In genomic region chr12:80186727-80187217, GRCh38 we compare ENCODE assay signal across 8 cellular contexts.
A peak's percentile ranks its signal among the peaks of the same experiment; 100 is the strongest.
DNase-seq lines count a peak whose midpoint lies in the region; FAIRE-seq and TF ChIP-seq lines count a peak whose summit lies in the region.

No MANE protein-coding gene starts in this region.

- no peaks in the 10 kb centered on the region for H3K79me1 ChIP-seq in H1 (ENCODE audit: low read depth, low read length)
- H3K79me1 ChIP-seq in mesendoderm (ENCODE audit: low read length): no peaks in the 10 kb centered on the region

- H2AK5ac ChIP-seq in H1 (ENCODE audit: low read depth, low read length): no peak overlapping the region
- H2AK5ac ChIP-seq in mesendoderm (ENCODE audit: low read length): no peak overlapping the region

- H3K27ac Mint-ChIP-seq in type B pancreatic cell: no peak overlapping the region

- peaks cover 14% of the 10 kb centered on the region for H3K4me1 Mint-ChIP-seq in type B pancreatic cell (ENCODE audit: unreplicated experiment)

- H4K8ac ChIP-seq in H1 (ENCODE audit: extremely low read depth, insufficient read depth, low read length) (no peak overlapping the region), mesendoderm (ENCODE audit: low read depth, low read length) (no peak overlapping the region)

- no peak overlapping the region for H3K4me3 Mint-ChIP-seq in type B pancreatic cell

- H3K36me3 ChIP-seq in H1 (ENCODE audit: control insufficient read depth in 2 of 4, insufficient read depth in 4 of 4, low read length in 3 of 4) (no peaks in the 10 kb centered on the region), mesendoderm (ENCODE audit: control insufficient read depth, insufficient read depth, low read length) (no peaks in the 10 kb centered on the region)

- H4K5ac ChIP-seq in H1 (ENCODE audit: insufficient read length, low read depth, low read length) (no peak overlapping the region), mesendoderm (ENCODE audit: low read length) (no peak overlapping the region)

- FAIRE-seq in H1 (lab: Jason Lieb, UNC): peak; percentile 99

- H2BK120ac ChIP-seq in H1 (replicated peaks; ENCODE audit: low read depth, low read length): no peak overlapping the region
- no peak overlapping the region for H2BK120ac ChIP-seq in mesendoderm (ENCODE audit: low read depth, low read length)

- no peak overlapping the region for H3K56ac ChIP-seq in H1 (replicated peaks; ENCODE audit: insufficient read length, low read depth, low read length)
- no peak overlapping the region for H3K56ac ChIP-seq in mesendoderm (ENCODE audit: low read length)

- peak in 1 of 2 experiments; percentile 44; a peak in 1 of 3 replicates for TF ChIP-seq EP300 in H1 (IDR thresholded peaks at IDR 0.05; ENCODE audit: borderline replicate concordance in 1 of 2, low read depth in 2 of 2, low read length in 2 of 2)

- no peak overlapping the region for H2BK5ac ChIP-seq in H1 (ENCODE audit: low read depth, low read length)
- no peak overlapping the region for H2BK5ac ChIP-seq in mesendoderm (ENCODE audit: low read length)

- TF ChIP-seq CTCF in HFF-Myc (IDR thresholded peaks at IDR 0.05; ENCODE audit: low read depth, low read length, missing control alignments) (peak; percentile 78), H1 (IDR thresholded peaks at IDR 0.05; ENCODE audit: control extremely low read depth in 1 of 3, insufficient read depth in 1 of 3, low read depth in 1 of 3, low read length in 3 of 3) (peak in 2 of 3 experiments; percentile 63 to 81; a peak in 3 of 4 replicates), type B pancreatic cell (conservative IDR thresholded peaks at IDR 0.05) (peak; percentile 82)

- TF ChIP-seq RAD21 in H1 (IDR thresholded peaks at IDR 0.05 in 1 of 2, conservative IDR thresholded peaks at IDR 0.05 in 1 of 2; ENCODE audit: low read depth in 2 of 2, low read length in 2 of 2): peak; percentile 86 to 88

- peak; percentile 18 for DNase-seq in stimulated activated CD4-positive, alpha-beta T cell treated with anti-CD3 and anti-CD28 coated beads, Interleukin-4, amount 100 ng/mL, for 24 hours
- no peak for DNase-seq in stimulated activated CD4-positive, alpha-beta T cell treated with anti-CD3 and anti-CD28 coated beads, Interleukin-2, amount 100 ng/mL, for 24 hours
- DNase-seq in HFF-Myc (ENCODE audit: extremely low read depth, low read depth) (peak; percentile 97), NCI-H1092 treated with DMSO at 0.1 percent for 48 hours (lab: John Stamatoyannopoulos, UW) (peak; percentile 19), T follicular helper cell (ENCODE audit: low read depth) (peak; percentile 7), H1 (ENCODE audit: low read depth in 1 of 2, low spot score in 2 of 2) (no peak), mesendoderm (peak; percentile 95), type B pancreatic cell (ENCODE audit: extremely low spot score, unreplicated experiment) (no peak)

- no peak overlapping the region for H3K14ac ChIP-seq in H1 (ENCODE audit: insufficient read length)

- no peaks in the 10 kb centered on the region for H3K9me3 Mint-ChIP-seq in type B pancreatic cell

- no peak overlapping the region for H3K4ac ChIP-seq in H1 (replicated peaks; ENCODE audit: insufficient read length, low read depth, low read length)
- no peak overlapping the region for H3K4ac ChIP-seq in mesendoderm (ENCODE audit: low read depth, low read length)

- no peak overlapping the region for H3K4me2 ChIP-seq in H1 (ENCODE audit: insufficient read depth in 1 of 2, low read depth in 2 of 2, low read length in 2 of 2)
- H3K4me2 ChIP-seq in mesendoderm (ENCODE audit: low read length): no peak overlapping the region

- no peaks in the 10 kb centered on the region for H3K27me3 Mint-ChIP-seq in type B pancreatic cell

- no peak overlapping the region for H2BK12ac ChIP-seq in H1 (ENCODE audit: low read depth, low read length)

- H3K18ac ChIP-seq in H1 (ENCODE audit: extremely low read depth, low read length) (no peak overlapping the region), mesendoderm (ENCODE audit: low read length) (peak overlapping the region; percentile 69)

- no peaks in the 10 kb centered on the region for H3K23me2 ChIP-seq in H1 (ENCODE audit: low read depth, low read length)

- 0 out of 2 replicates have a peak overlapping the region, but pooled peaks have one; percentile 55 for H2AFZ ChIP-seq in H1 (ENCODE audit: low read length)

- POLR2A ChIA-PET in H1 (lab: Charles Lee; ENCODE audit: partially characterized antibody): interaction anchor here (1.1 kb wide), 1 partner anchor 253 kb away, joined by 4 read pairs; no protein-coding TSS in a partner anchor

- TF ChIP-seq POLR2A in H1 (IDR thresholded peaks at IDR 0.05; ENCODE audit: control extremely low read depth in 1 of 2, low read depth in 2 of 2, low read length in 2 of 2): no peak

- no peak overlapping the region for H2BK15ac ChIP-seq in H1 (ENCODE audit: low read length)
- H2BK15ac ChIP-seq in mesendoderm (replicated peaks; ENCODE audit: low read depth): no peak overlapping the region

- CTCF ChIA-PET in H1 (lab: Charles Lee; ENCODE audit: partially characterized antibody): interaction anchor here (0.6 to 2.5 kb wide), 22 partner anchors 8 to 746 kb away, joined by 3 to 11 read pairs (median 3); no protein-coding TSS in a partner anchor

- no peaks in the 10 kb centered on the region for H3K9me3 ChIP-seq in H1 (ENCODE audit: insufficient read depth in 2 of 2, low read depth in 1 of 2, low read length in 1 of 2)

- H3K27ac ChIP-seq in H1 (ENCODE audit: low read depth, low read length) (no peak overlapping the region; the same call in 1 of the 2 replicates), mesendoderm (ENCODE audit: low read depth, low read length) (no peak overlapping the region)

- H3K9ac ChIP-seq in H1 (replicated peaks in 1 of 4; ENCODE audit: extremely low read depth in 1 of 4, low read depth in 3 of 4, low read length in 3 of 4) (no peak overlapping the region), mesendoderm (ENCODE audit: low read length) (no peak overlapping the region)

- no peaks in the 10 kb centered on the region for H4K20me1 ChIP-seq in H1 (replicated peaks in 1 of 2; ENCODE audit: control insufficient read depth in 1 of 2, insufficient read depth in 2 of 2, low read length in 2 of 2)

- no peaks in the 10 kb centered on the region for H3K36me3 Mint-ChIP-seq in type B pancreatic cell

- H3K79me2 ChIP-seq in H1 (ENCODE audit: control insufficient read depth in 1 of 2, insufficient read depth in 2 of 2, low read length in 2 of 2) (no peaks in the 10 kb centered on the region), mesendoderm (ENCODE audit: control insufficient read depth, insufficient read depth, low read length) (no peaks in the 10 kb centered on the region)

- 54% methylated on average over 2 of the region's 2 CpGs; no CpG with 5 or more reads in 1 of the 2 experiments for WGBS in H1 (ENCODE audit: extremely low coverage in 1 of 2, insufficient coverage in 1 of 2, insufficient read length in 1 of 2, insufficient replicate concordance in 2 of 2, low coverage in 1 of 2, low lambda C conversion rate in 2 of 2, missing lambda C conversion rate in 1 of 2), 2 experiments
- 100% methylated on average over 1 of the region's 2 CpGs for WGBS in mesendoderm (ENCODE audit: extremely low coverage, insufficient coverage, low lambda C conversion rate)

- H3K23ac ChIP-seq in H1 (ENCODE audit: insufficient read length) (no peak overlapping the region), mesendoderm (ENCODE audit: low read length) (no peak overlapping the region)

- H3K4me3 ChIP-seq in HFF-Myc (replicated peaks; ENCODE audit: low read depth, low read length) (no peak overlapping the region), H1 (ENCODE audit: extremely low read depth in 1 of 4, insufficient read depth in 2 of 4, low read depth in 3 of 4, low read length in 4 of 4) (no peak overlapping the region), mesendoderm (ENCODE audit: low read length) (no peak overlapping the region)

- no peak overlapping the region for H4K91ac ChIP-seq in H1 (replicated peaks; ENCODE audit: insufficient read length, low read length)

- no peak overlapping the region for H2BK20ac ChIP-seq in H1 (ENCODE audit: low read length)

- 0 out of 7 replicates have a peak, but pooled peaks cover 0 to 2% (median 0%) of the 10 kb centered on the region in 4 experiments for H3K4me1 ChIP-seq in H1 (replicated peaks in 1 of 4; ENCODE audit: control insufficient read depth in 3 of 4, insufficient read depth in 4 of 4, low read length in 3 of 4)
- H3K4me1 ChIP-seq in mesendoderm (ENCODE audit: control insufficient read depth, low read depth, low read length): no peaks in the 10 kb centered on the region

- H3K27me3 ChIP-seq in H1 (replicated peaks in 1 of 4; ENCODE audit: control insufficient read depth in 3 of 4, extremely low read depth in 1 of 4, insufficient read depth in 3 of 4, low read length in 3 of 4) (no peaks in the 10 kb centered on the region; a peak in 1 of 7 replicates), mesendoderm (ENCODE audit: insufficient read depth, low read length, poor library complexity) (no peaks in the 10 kb centered on the region)

TF ChIP-seq in H1, 55 proteins besides CTCF, POLR2A, EP300 and RAD21 (continues in another document):
- no peak for TF ChIP-seq CHD2 (IDR thresholded peaks at IDR 0.05; ENCODE audit: low read length)
- peak; percentile 99 for TF ChIP-seq JUN (IDR thresholded peaks at IDR 0.05; ENCODE audit: low read depth, low read length)
- peak; percentile 62; the same call in 1 of the 2 replicates for TF ChIP-seq FOSL1 (IDR thresholded peaks at IDR 0.05; ENCODE audit: insufficient read depth, low read depth, low read length)
- no peak for TF ChIP-seq YY1 (IDR thresholded peaks at IDR 0.05; ENCODE audit: low read depth, low read length)
- TF ChIP-seq E2F6 (IDR thresholded peaks at IDR 0.05): no peak
- TF ChIP-seq KDM5A (IDR thresholded peaks at IDR 0.05; ENCODE audit: low read length): no peak
- no peak for TF ChIP-seq SP2 (IDR thresholded peaks at IDR 0.05; ENCODE audit: low read length)
- TF ChIP-seq SP1 (IDR thresholded peaks at IDR 0.05; ENCODE audit: low read depth, low read length): 0 out of 2 replicates have a peak, but pooled peaks have one; percentile 12
- no peak for TF ChIP-seq RBBP5 (IDR thresholded peaks at IDR 0.05; ENCODE audit: borderline replicate concordance, low read depth, low read length)
- TF ChIP-seq CBX8 (IDR thresholded peaks at IDR 0.05; ENCODE audit: borderline replicate concordance, low read depth, low read length): no peak
- no peak for TF ChIP-seq TEAD4 (IDR thresholded peaks at IDR 0.05; ENCODE audit: low read depth, low read length)
- no peak for TF ChIP-seq RNF2 (IDR thresholded peaks at IDR 0.05; ENCODE audit: borderline replicate concordance, low read depth, low read length, missing control alignments, poor library complexity, severe bottlenecking)
- no peak for TF ChIP-seq SP4 (IDR thresholded peaks at IDR 0.05; ENCODE audit: low read length)

Comparison
In these comparisons a context has a peak if more than half of its experiments do, and no peak if none do; other contexts are left out.
1. DNase-seq: peak in stimulated activated CD4-positive, alpha-beta T cell treated with anti-CD3 and anti-CD28 coated beads, Interleukin-4, amount 100 ng/mL, for 24 hours (single experiment), HFF-Myc (single experiment), NCI-H1092 treated with DMSO at 0.1 percent for 48 hours (single experiment), T follicular helper cell (single experiment) and mesendoderm (single experiment); none in stimulated activated CD4-positive, alpha-beta T cell treated with anti-CD3 and anti-CD28 coated beads, Interleukin-2, amount 100 ng/mL, for 24 hours (0 of 2), H1 (0 of 2) and type B pancreatic cell (single experiment).
2. Peak in every context shown above with its lines, with median percentiles within 50 percentile points of each other: CTCF ChIP-seq.